8 cellular contexts compared by ENCODE assay signal in the genomic region with DNA sequence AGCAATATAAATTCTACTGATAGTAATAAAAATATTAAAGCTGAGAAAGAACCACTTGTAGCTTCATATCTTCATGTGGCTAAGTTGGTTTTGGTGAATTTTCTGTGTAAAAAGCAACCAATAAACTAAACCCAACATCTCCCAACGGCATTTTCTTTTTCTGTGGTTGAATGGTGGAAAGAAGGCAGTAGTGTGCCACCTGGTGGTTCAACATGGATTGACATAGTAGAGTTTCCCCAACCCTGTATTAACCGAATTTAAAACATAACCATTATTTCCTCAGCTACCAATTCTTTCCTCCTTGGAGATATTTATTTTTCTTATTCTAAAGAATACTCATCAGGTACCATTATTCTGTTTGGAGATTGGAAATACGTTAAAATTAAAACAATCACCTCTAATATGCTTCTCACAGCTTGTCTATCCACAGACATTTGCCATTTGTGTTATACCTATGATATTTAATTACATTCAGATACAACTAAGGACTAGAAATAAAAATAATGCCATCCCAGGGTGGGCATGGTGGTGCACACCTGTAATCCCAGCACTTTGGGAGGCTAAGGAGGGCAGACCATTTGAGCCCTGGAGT.
A peak's percentile ranks its signal among the peaks of the same experiment; 100 is the strongest.
DNase-seq lines count a peak whose midpoint lies in the region; ATAC-seq, FAIRE-seq and TF ChIP-seq lines count a peak whose summit lies in the region.

No MANE protein-coding gene starts in this region.

- intact Hi-C loops in lower lobe of right lung (cut with DNase I) (no loop called here), testis (cut with DNase I; ENCODE audit: low total_unique reads) (no loop called here)

- H3K36me3 ChIP-seq in SK-N-MC (ENCODE audit: insufficient read depth, low read length), result no peaks in the 10 kb centered on the region
- H3K36me3 ChIP-seq in lower lobe of right lung, result no peaks in the 10 kb centered on the region
- no peaks in the 10 kb centered on the region for H3K36me3 ChIP-seq in testis (ENCODE audit: low read depth, missing control alignments)

- no peak for FAIRE-seq in HTR-8/SVneo (lab: Jason Lieb, UNC)

- H3K27ac ChIP-seq in SK-N-MC (peak overlapping the region; percentile 88; the same call in 1 of the 2 replicates), lower lobe of right lung (no peak overlapping the region), testis (no peak overlapping the region)

- WGBS in testis, 2 donors, result 9 to 11% methylated on average over 3 of the region's 3 CpGs

- no peak overlapping the region for H3K9ac ChIP-seq in SK-N-MC (ENCODE audit: insufficient read length)

- H3K9me3 ChIP-seq in SK-N-MC (ENCODE audit: low read depth, low read length) (no peaks in the 10 kb centered on the region), lower lobe of right lung (no peaks in the 10 kb centered on the region), testis (no peaks in the 10 kb centered on the region)

- TF ChIP-seq POLR2A in testis (IDR thresholded peaks at IDR 0.05), result no peak

- H3K4me3 ChIP-seq in SK-N-MC, result peak overlapping the region; percentile 51
- H3K4me3 ChIP-seq in lower lobe of right lung, result no peak overlapping the region
- no peak overlapping the region for H3K4me3 ChIP-seq in testis

- ATAC-seq in GM21381 (IDR thresholded peaks at IDR 0.05; ENCODE audit: unreplicated experiment) (peak; percentile 74), lower lobe of right lung (peak; percentile 64 to 85)

- H3K27me3 ChIP-seq in lower lobe of right lung (ENCODE audit: low read depth), result no peaks in the 10 kb centered on the region
- H3K27me3 ChIP-seq in testis, result no peaks in the 10 kb centered on the region

- DNase-seq in NCI-H2107 treated with DMSO at 0.1 percent for 48 hours (lab: John Stamatoyannopoulos, UW; ENCODE audit: unreplicated experiment) (peak; percentile 28), NCI-H2107 (lab: John Stamatoyannopoulos, UW) (no peak), HTR-8/SVneo (ENCODE audit: insufficient read length, low spot score) (peak; percentile 51), SK-N-MC (ENCODE audit: low read depth, low spot score) (peak; percentile 70), cerebellar cortex (ENCODE audit: low spot score) (peak; percentile 57), lower lobe of right lung (no peak), testis (peak; percentile 71)

- H3K4me1 ChIP-seq in lower lobe of right lung (no peaks in the 10 kb centered on the region), testis (no peaks in the 10 kb centered on the region)

- peak; percentile 80 for TF ChIP-seq CTCF in lower lobe of right lung (IDR thresholded peaks at IDR 0.05)
- TF ChIP-seq CTCF in testis (IDR thresholded peaks at IDR 0.05), result peak; percentile 41 to 83 (median 67)

Comparison
In these comparisons a context has a peak if more than half of its experiments do, and no peak if none do; other contexts are left out.
1. DNase-seq: peak in NCI-H2107 treated with DMSO at 0.1 percent for 48 hours (single experiment), HTR-8/SVneo (single experiment), SK-N-MC (single experiment), cerebellar cortex (single experiment) and testis (single experiment); none in NCI-H2107 (single experiment) and lower lobe of right lung (single experiment).